ENCODE assay signal across 33 cellular contexts in genomic region chr3:46584598-46585467, GRCh38. TPM values are rescaled to one million over a fixed set of nuclear protein-coding genes. Genes with fewer than 3 reads are reported as not detected.
"Had no signal": no experiment of that assay in that cellular context is flagged by ENCODE, and none has a peak within 500 bp of the region (broad histone marks: within the 10 kb centered on the region; RNA-seq: fewer than 3 reads in every experiment).

No MANE protein-coding gene starts in this region.

- H3K27ac ChIP-seq: ascending aorta, cardiac muscle cell, coronary artery, dorsolateral prefrontal cortex, gastrocnemius medialis, testis had no signal

- H3K27me3 ChIP-seq: ascending aorta, gastrocnemius medialis, hepatocyte, testis had no signal

- H3K4me3 ChIP-seq: ascending aorta, cardiac muscle cell, coronary artery, dorsolateral prefrontal cortex, gastrocnemius medialis, hepatocyte, testis had no signal

- H2AFZ ChIP-seq: hepatocyte had no signal

- H3K9me3 Mint-ChIP-seq: activated naive CD4-positive, alpha-beta T cell treated with anti-CD3 and anti-CD28 coated beads for 36 hours; activated naive CD8-positive, alpha-beta T cell treated with anti-CD3 and anti-CD28 coated beads for 36 hours; activated T-helper 1 cell treated with anti-CD3 and anti-CD28 coated beads, Interleukin-12 subunit alpha, Interleukin-12 subunit beta, Interleukin-2, Interleukin-4 antibody, amounts not matched to agents 30 ng/mL and 10 ng/mL and 1 ng/mL, durations not matched to agents 14 hours and 24 hours and 36 hours; T-cell had no signal

- H3K4me1 Mint-ChIP-seq: neural crest cell had no signal

- H3K9me3 ChIP-seq: ascending aorta, gastrocnemius medialis, testis had no signal

- H3K79me2 ChIP-seq: hepatocyte had no signal

- H3K36me3 Mint-ChIP-seq: activated naive CD8-positive, alpha-beta T cell treated with anti-CD3 and anti-CD28 coated beads for 36 hours; brain; naive thymus-derived CD8-positive, alpha-beta T cell; T-cell had no signal

- DNase-seq: activated CD4-positive, alpha-beta T cell treated with anti-CD3 and anti-CD28 coated beads for 4 hours; activated CD4-positive, alpha-beta T cell treated with anti-CD3 and anti-CD28 coated beads, Interleukin-2, amount 50 U/mL, for 48 hours; activated CD8-positive, alpha-beta memory T cell treated with anti-CD3 and anti-CD28 coated beads for 24 hours; activated effector memory CD4-positive, alpha-beta T cell treated with anti-CD3 and anti-CD28 coated beads, Interleukin-2, amount 50 U/mL, for 16 hours; activated naive CD4-positive, alpha-beta T cell treated with anti-CD3 and anti-CD28 coated beads for 36 hours; activated naive CD8-positive, alpha-beta T cell treated with anti-CD3 and anti-CD28 coated beads for 36 hours; activated T-cell treated with anti-CD3 and anti-CD28 coated beads, Interleukin-2, amount 50 U/mL, for 1 hour; dorsolateral prefrontal cortex; effector memory CD4-positive, alpha-beta T cell; gastrocnemius medialis; left cardiac atrium; naive thymus-derived CD8-positive, alpha-beta T cell; occipital lobe; right cardiac atrium; stimulated activated CD4-positive, alpha-beta T cell treated with anti-CD3 and anti-CD28 coated beads, Interleukin-2, amount 100 ng/mL, for 48 hours; stimulated activated naive CD4-positive, alpha-beta T cell treated with Interleukin-2 at 50 U/mL for 16 hours; T-cell; testis; trophoblast cell had no signal

- H3K27ac Mint-ChIP-seq: activated naive CD4-positive, alpha-beta T cell treated with anti-CD3 and anti-CD28 coated beads for 36 hours; activated naive CD8-positive, alpha-beta T cell treated with anti-CD3 and anti-CD28 coated beads for 36 hours; activated T-helper 1 cell treated with anti-CD3 and anti-CD28 coated beads, Interleukin-12 subunit alpha, Interleukin-12 subunit beta, Interleukin-2, Interleukin-4 antibody, amounts not matched to agents 30 ng/mL and 10 ng/mL and 1 ng/mL, durations not matched to agents 14 hours and 24 hours and 36 hours; brain; naive thymus-derived CD8-positive, alpha-beta T cell; T-cell had no signal

- ATAC-seq: gastrocnemius medialis; left cardiac atrium; naive thymus-derived CD8-positive, alpha-beta T cell; right cardiac atrium; T-cell had no signal

- H3K27me3 Mint-ChIP-seq: activated naive CD8-positive, alpha-beta T cell treated with anti-CD3 and anti-CD28 coated beads for 36 hours had no signal

- FAIRE-seq: keratinocyte, urothelium cell line had no signal

- H3K4me3 Mint-ChIP-seq: activated naive CD4-positive, alpha-beta T cell treated with anti-CD3 and anti-CD28 coated beads for 36 hours; activated naive CD8-positive, alpha-beta T cell treated with anti-CD3 and anti-CD28 coated beads for 36 hours; activated T-helper 1 cell treated with anti-CD3 and anti-CD28 coated beads, Interleukin-12 subunit alpha, Interleukin-12 subunit beta, Interleukin-2, Interleukin-4 antibody, amounts not matched to agents 30 ng/mL and 10 ng/mL and 1 ng/mL, durations not matched to agents 14 hours and 24 hours and 36 hours; brain; naive thymus-derived CD8-positive, alpha-beta T cell; neural crest cell; T-cell had no signal

- H3K4me2 ChIP-seq: hepatocyte had no signal

- H3K4me1 ChIP-seq: ascending aorta, gastrocnemius medialis, testis had no signal

- H3K36me3 ChIP-seq: ascending aorta, cardiac muscle cell, gastrocnemius medialis had no signal

RNA-seq across cellular contexts. Expression of gene LRRC2, which starts 18.7 kb away (rescaled TPM):
- total RNA-seq: activated naive CD4-positive, alpha-beta T cell treated with anti-CD3 and anti-CD28 coated beads for 36 hours; activated naive CD8-positive, alpha-beta T cell treated with anti-CD3 and anti-CD28 coated beads for 36 hours; activated T-helper 1 cell treated with anti-CD3 and anti-CD28 coated beads, Interleukin-12 subunit alpha, Interleukin-12 subunit beta, Interleukin-2, Interleukin-4 antibody, amounts not matched to agents 30 ng/mL and 10 ng/mL and 1 ng/mL, durations not matched to agents 14 hours and 24 hours and 36 hours; ascending aorta; epithelial cell of proximal tubule; T-helper 2 cell treated with Interferon-gamma antibody and Interleukin-4, amounts not matched to agents 100 ng/mL and 5 ng/mL, for 36 hours had no signal
- polyA plus RNA-seq: naive thymus-derived CD8-positive, alpha-beta T cell had no signal

RNA-seq across cellular contexts. Expression of gene FAM240A, which starts 27.5 kb away (rescaled TPM):
- total RNA-seq: activated naive CD4-positive, alpha-beta T cell treated with anti-CD3 and anti-CD28 coated beads for 36 hours; activated naive CD8-positive, alpha-beta T cell treated with anti-CD3 and anti-CD28 coated beads for 36 hours; activated T-helper 1 cell treated with anti-CD3 and anti-CD28 coated beads, Interleukin-12 subunit alpha, Interleukin-12 subunit beta, Interleukin-2, Interleukin-4 antibody, amounts not matched to agents 30 ng/mL and 10 ng/mL and 1 ng/mL, durations not matched to agents 14 hours and 24 hours and 36 hours; ascending aorta; cardiac muscle cell; cerebellum; epithelial cell of proximal tubule; hepatocyte; left cardiac atrium; naive thymus-derived CD8-positive, alpha-beta T cell; neural crest cell; occipital lobe; pulmonary artery endothelial cell; right cardiac atrium; skeletal muscle tissue; T-cell; T-helper 2 cell treated with Interferon-gamma antibody and Interleukin-4, amounts not matched to agents 100 ng/mL and 5 ng/mL, for 36 hours; testis had no signal
- polyA plus RNA-seq: cardiac muscle cell; hepatocyte; keratinocyte; naive thymus-derived CD8-positive, alpha-beta T cell; right cardiac atrium had no signal
